34 cellular contexts compared by ENCODE assay signal in the genomic region with DNA sequence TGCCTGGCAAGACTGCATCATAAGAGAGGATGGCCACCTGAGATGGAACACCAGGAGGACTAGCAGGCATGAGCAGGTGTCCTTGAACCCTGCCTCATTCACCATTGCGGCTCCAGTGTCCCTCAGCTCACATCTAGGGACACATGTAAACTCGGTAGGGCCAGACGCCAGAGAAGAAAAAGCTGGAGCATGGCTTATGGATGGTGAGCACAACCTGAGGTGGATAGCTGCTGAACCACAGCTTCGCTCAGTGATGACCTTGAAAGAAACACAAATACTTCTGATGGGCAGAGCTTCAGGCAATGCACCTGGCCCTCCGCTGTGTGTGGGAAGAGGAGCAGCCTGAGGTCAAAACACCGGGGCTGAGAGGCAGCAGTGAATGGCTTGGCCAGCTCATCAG.
DNase-seq lines count a peak whose midpoint lies in the region; ATAC-seq, FAIRE-seq and TF ChIP-seq lines count a peak whose summit lies in the region.
"Had no signal": no experiment of that assay in that cellular context is flagged by ENCODE, and none has a peak within 500 bp of the region (broad histone marks: within the 10 kb centered on the region; RNA-seq: fewer than 3 reads in every experiment).

No MANE protein-coding gene starts in this region.

- H3K4me1 ChIP-seq in PC-9 (replicated peaks; ENCODE audit: insufficient read depth) (peaks cover 30% of the 10 kb centered on the region), kidney (ENCODE audit: control insufficient read depth in 1 of 2, insufficient read depth in 1 of 2, low read depth in 1 of 2, low read length in 2 of 2) (no peaks in the 10 kb centered on the region), suprapubic skin (peaks cover 8% of the 10 kb centered on the region)
- H3K4me1 ChIP-seq: parathyroid adenoma, tibial artery had no signal

- no peak overlapping the region for H3K4me3 ChIP-seq in PC-9
- H3K4me3 ChIP-seq in kidney (ENCODE audit: low read length in 2 of 2): no peak overlapping the region
- H3K4me3 ChIP-seq in suprapubic skin: no peak overlapping the region
- H3K4me3 ChIP-seq: GM23248, tibial artery had no signal

- no peak for ATAC-seq in activated naive CD4-positive, alpha-beta T cell treated with anti-CD3 and anti-CD28 coated beads, Interleukin-2, amount 50 U/mL, for 72 hours
- no peak for ATAC-seq in HG03432 (IDR thresholded peaks at IDR 0.05; ENCODE audit: unreplicated experiment)
- ATAC-seq: left colon; stimulated activated naive CD8-positive, alpha-beta T cell treated with anti-CD3 and anti-CD28 coated beads, Interleukin-15, amount 100 ng/mL, for 72 hours had no signal

- H3K27me3 ChIP-seq in PC-9 (ENCODE audit: insufficient read depth, low read depth) (no peaks in the 10 kb centered on the region), suprapubic skin (no peaks in the 10 kb centered on the region)
- H3K27me3 ChIP-seq: brain microvascular endothelial cell, tibial artery had no signal

- DNase-seq in activated naive CD4-positive, alpha-beta T cell treated with anti-CD3 and anti-CD28 coated beads, Interleukin-2, amount 10 ng/mL, durations not matched to agents 7 days and 5 days: peak; percentile 11
- DNase-seq in activated naive CD4-positive, alpha-beta T cell treated with anti-CD3 and anti-CD28 coated beads, Interleukin-2, amount 50 U/mL, for 72 hours (ENCODE audit: low spot score in 2 of 2): no peak
- DNase-seq in PC-9: no peak
- peak; percentile 31 for DNase-seq in kidney
- DNase-seq in suprapubic skin (ENCODE audit: low spot score in 2 of 2): peak; percentile 43 to 49
- DNase-seq in stimulated activated CD4-positive, alpha-beta T cell treated with anti-CD3 and anti-CD28 coated beads, Interleukin-2, amount 100 ng/mL, for 24 hours: no peak
- DNase-seq in HT-29 (ENCODE audit: low spot score): no peak
- DNase-seq: activated CD4-positive, alpha-beta T cell treated with anti-CD3 and anti-CD28 coated beads, Interleukin-2, amount 50 U/mL, for 1 hour; activated naive CD4-positive, alpha-beta T cell treated with Interleukin-2 at 50 U/mL for 16 hours; amniotic stem cell; brain microvascular endothelial cell; CD4-positive, alpha-beta T cell; GM23248; hippocampal formation; NCI-H1436; NCI-H2081 treated with DMSO at 0.1 percent for 48 hours; NCI-H345; NCI-H69; nephron progenitor cell; retina; Right ventricle myocardium superior; small intestine; stimulated activated CD4-positive, alpha-beta T cell treated with anti-CD3 and anti-CD28 coated beads, Interleukin-1b, Interleukin-23, amount 100 ng/mL, for 48 hours; stimulated activated CD8-positive, alpha-beta memory T cell treated with anti-CD3 and anti-CD28 coated beads, Interleukin-4, amount 100 ng/mL, for 48 hours; stimulated activated naive CD8-positive, alpha-beta T cell treated with anti-CD3 and anti-CD28 coated beads, Interleukin-15, amount 100 ng/mL, for 72 hours; SW 1271 had no signal

- peaks cover 16% of the 10 kb centered on the region for H3K9me3 ChIP-seq in PC-9 (ENCODE audit: insufficient read depth, low read depth)
- peaks cover 0 to 8% of the 10 kb centered on the region in 2 donors for H3K9me3 ChIP-seq in kidney (ENCODE audit: control insufficient read depth in 1 of 2, low read length in 2 of 2)
- H3K9me3 ChIP-seq in suprapubic skin: peaks cover 3% of the 10 kb centered on the region

- H3K4me1 Mint-ChIP-seq in activated naive CD4-positive, alpha-beta T cell treated with anti-CD3 and anti-CD28 coated beads, Interleukin-2, amount 10 ng/mL, durations not matched to agents 7 days and 5 days: no peaks in the 10 kb centered on the region
- H3K4me1 Mint-ChIP-seq: stimulated activated naive CD8-positive, alpha-beta T cell treated with anti-CD3 and anti-CD28 coated beads, Interleukin-15, amount 100 ng/mL, for 72 hours had no signal

- H3K27ac ChIP-seq in PC-9: no peak overlapping the region
- no peak overlapping the region for H3K27ac ChIP-seq in kidney (ENCODE audit: low read depth in 2 of 2, low read length in 2 of 2)
- no peak overlapping the region for H3K27ac ChIP-seq in suprapubic skin
- H3K27ac ChIP-seq: brain microvascular endothelial cell, GM23248, KMS-11, parathyroid adenoma, tibial artery, VCaP had no signal

- no peaks in the 10 kb centered on the region for H3K36me3 Mint-ChIP-seq in activated naive CD4-positive, alpha-beta T cell treated with anti-CD3 and anti-CD28 coated beads, Interleukin-2, amount 10 ng/mL, durations not matched to agents 7 days and 5 days
- peaks cover 6 to 11% of the 10 kb centered on the region in 2 donors for H3K36me3 Mint-ChIP-seq in activated naive CD4-positive, alpha-beta T cell treated with anti-CD3 and anti-CD28 coated beads, Interleukin-2, amount 50 U/mL, for 72 hours

- H3K79me2 ChIP-seq in PC-9 (ENCODE audit: low read depth): no peaks in the 10 kb centered on the region
- H3K79me2 ChIP-seq: parathyroid adenoma had no signal

- POLR2A ChIA-PET in PC-9 (lab: Charles Lee; ENCODE audit: unreplicated experiment): interaction anchor here (0.6 kb wide), 1 partner anchor 48 kb away, joined by 3 read pairs; no protein-coding TSS in a partner anchor

- BruUV-seq in PC-9 (replicated peaks; lab: Mats Ljungman, UMichigan): no TSS peak

- no peaks in the 10 kb centered on the region for H4K20me1 ChIP-seq in PC-9 (ENCODE audit: insufficient read depth)

- CTCF ChIA-PET in activated naive CD4-positive, alpha-beta T cell treated with anti-CD3 and anti-CD28 coated beads, Interleukin-2, amount 10 ng/mL, durations not matched to agents 7 days and 5 days (lab: Charles Lee): no interaction called here
- CTCF ChIA-PET in PC-9 (lab: Charles Lee): no interaction called here

- H3K36me3 ChIP-seq in PC-9 (ENCODE audit: low read depth): no peaks in the 10 kb centered on the region
- H3K36me3 ChIP-seq in kidney (ENCODE audit: control insufficient read depth in 1 of 2, insufficient read depth in 2 of 2, low read length in 2 of 2): no peaks in the 10 kb centered on the region
- no peaks in the 10 kb centered on the region for H3K36me3 ChIP-seq in suprapubic skin
- H3K36me3 ChIP-seq: brain microvascular endothelial cell, tibial artery had no signal

- H3K4me3 Mint-ChIP-seq in activated naive CD4-positive, alpha-beta T cell treated with anti-CD3 and anti-CD28 coated beads, Interleukin-2, amount 10 ng/mL, durations not matched to agents 7 days and 5 days: no peak overlapping the region
- H3K4me3 Mint-ChIP-seq: activated T-helper 1 cell treated with anti-CD3 and anti-CD28 coated beads, Interleukin-12 subunit alpha, Interleukin-12 subunit beta, Interleukin-2, Interleukin-4 antibody, amounts not matched to agents 30 ng/mL and 10 ng/mL and 1 ng/mL, durations not matched to agents 14 hours and 24 hours and 36 hours; CD4-positive, alpha-beta T cell; nephron progenitor cell; stimulated activated naive CD8-positive, alpha-beta T cell treated with anti-CD3 and anti-CD28 coated beads, Interleukin-15, amount 100 ng/mL, for 72 hours had no signal

- H3K9me2 ChIP-seq in PC-9 (ENCODE audit: insufficient read depth): no peaks in the 10 kb centered on the region

- no peak for TF ChIP-seq POLR2A in suprapubic skin (IDR thresholded peaks at IDR 0.05)

- no peak overlapping the region for H3K9ac ChIP-seq in kidney (ENCODE audit: low read length in 2 of 2)
- H3K9ac ChIP-seq: GM23248, KMS-11, parathyroid adenoma had no signal

- H3K27ac Mint-ChIP-seq in activated naive CD4-positive, alpha-beta T cell treated with anti-CD3 and anti-CD28 coated beads, Interleukin-2, amount 10 ng/mL, durations not matched to agents 7 days and 5 days: no peak overlapping the region
- no peak overlapping the region for H3K27ac Mint-ChIP-seq in activated naive CD4-positive, alpha-beta T cell treated with anti-CD3 and anti-CD28 coated beads, Interleukin-2, amount 50 U/mL, for 72 hours
- H3K27ac Mint-ChIP-seq: activated T-helper 1 cell treated with anti-CD3 and anti-CD28 coated beads, Interleukin-12 subunit alpha, Interleukin-12 subunit beta, Interleukin-2, Interleukin-4 antibody, amounts not matched to agents 30 ng/mL and 10 ng/mL and 1 ng/mL, durations not matched to agents 14 hours and 24 hours and 36 hours; CD4-positive, alpha-beta T cell; nephron progenitor cell had no signal

- TF ChIP-seq CTCF in PC-9 (conservative IDR thresholded peaks at IDR 0.05): no peak
- no peak for TF ChIP-seq CTCF in kidney (IDR thresholded peaks at IDR 0.05; ENCODE audit: borderline replicate concordance, extremely low read depth, insufficient read depth)
- TF ChIP-seq CTCF in suprapubic skin (IDR thresholded peaks at IDR 0.05): no peak

- peaks cover 64% of the 10 kb centered on the region for H3F3A ChIP-seq in PC-9 (ENCODE audit: insufficient read depth, low read depth)

- no peaks in the 10 kb centered on the region for H3K27me3 Mint-ChIP-seq in activated naive CD4-positive, alpha-beta T cell treated with anti-CD3 and anti-CD28 coated beads, Interleukin-2, amount 10 ng/mL, durations not matched to agents 7 days and 5 days
- H3K27me3 Mint-ChIP-seq: CD4-positive, alpha-beta T cell; stimulated activated naive CD8-positive, alpha-beta T cell treated with anti-CD3 and anti-CD28 coated beads, Interleukin-15, amount 100 ng/mL, for 72 hours had no signal

- WGBS in suprapubic skin: 98% methylated on average over 6 of the region's 6 CpGs

- FAIRE-seq in kidney (lab: Jason Lieb, UNC): no peak
- FAIRE-seq: HTR-8/SVneo, small intestine had no signal

- intact Hi-C loops in PC-9 (cut with micrococcal nuclease; ENCODE audit: unreplicated experiment) (loop anchor here (5.0 kb wide), 2 partner anchors 261 to 281 kb away; no protein-coding TSS in a partner anchor), kidney (cut with DNase I) (no loop called here)

- H3K9me3 Mint-ChIP-seq in activated naive CD4-positive, alpha-beta T cell treated with anti-CD3 and anti-CD28 coated beads, Interleukin-2, amount 10 ng/mL, durations not matched to agents 7 days and 5 days: peaks cover 16% of the 10 kb centered on the region
- H3K9me3 Mint-ChIP-seq in activated naive CD4-positive, alpha-beta T cell treated with anti-CD3 and anti-CD28 coated beads, Interleukin-2, amount 50 U/mL, for 72 hours: peaks cover 12 to 17% of the 10 kb centered on the region in 2 donors
- H3K9me3 Mint-ChIP-seq: CD4-positive, alpha-beta T cell had no signal

- no peak overlapping the region for H2AFZ ChIP-seq in PC-9
- H2AFZ ChIP-seq: GM23248, parathyroid adenoma had no signal

- no peak for TF ChIP-seq EP300 in suprapubic skin (IDR thresholded peaks at IDR 0.05)

- peak overlapping the region; percentile 70 for H3K4me2 ChIP-seq in PC-9

Comparison
In these comparisons a context has a peak if more than half of its experiments do, and no peak if none do; other contexts are left out.
1. DNase-seq: peak in activated naive CD4-positive, alpha-beta T cell treated with anti-CD3 and anti-CD28 coated beads, Interleukin-2, amount 10 ng/mL, durations not matched to agents 7 days and 5 days (single experiment), kidney (single experiment) and suprapubic skin (2 of 2); none in activated naive CD4-positive, alpha-beta T cell treated with anti-CD3 and anti-CD28 coated beads, Interleukin-2, amount 50 U/mL, for 72 hours (0 of 2), PC-9 (0 of 2), stimulated activated CD4-positive, alpha-beta T cell treated with anti-CD3 and anti-CD28 coated beads, Interleukin-2, amount 100 ng/mL, for 24 hours (0 of 2) and HT-29 (single experiment).